1 cellular context compared by ENCODE assay signal in the genomic region with DNA sequence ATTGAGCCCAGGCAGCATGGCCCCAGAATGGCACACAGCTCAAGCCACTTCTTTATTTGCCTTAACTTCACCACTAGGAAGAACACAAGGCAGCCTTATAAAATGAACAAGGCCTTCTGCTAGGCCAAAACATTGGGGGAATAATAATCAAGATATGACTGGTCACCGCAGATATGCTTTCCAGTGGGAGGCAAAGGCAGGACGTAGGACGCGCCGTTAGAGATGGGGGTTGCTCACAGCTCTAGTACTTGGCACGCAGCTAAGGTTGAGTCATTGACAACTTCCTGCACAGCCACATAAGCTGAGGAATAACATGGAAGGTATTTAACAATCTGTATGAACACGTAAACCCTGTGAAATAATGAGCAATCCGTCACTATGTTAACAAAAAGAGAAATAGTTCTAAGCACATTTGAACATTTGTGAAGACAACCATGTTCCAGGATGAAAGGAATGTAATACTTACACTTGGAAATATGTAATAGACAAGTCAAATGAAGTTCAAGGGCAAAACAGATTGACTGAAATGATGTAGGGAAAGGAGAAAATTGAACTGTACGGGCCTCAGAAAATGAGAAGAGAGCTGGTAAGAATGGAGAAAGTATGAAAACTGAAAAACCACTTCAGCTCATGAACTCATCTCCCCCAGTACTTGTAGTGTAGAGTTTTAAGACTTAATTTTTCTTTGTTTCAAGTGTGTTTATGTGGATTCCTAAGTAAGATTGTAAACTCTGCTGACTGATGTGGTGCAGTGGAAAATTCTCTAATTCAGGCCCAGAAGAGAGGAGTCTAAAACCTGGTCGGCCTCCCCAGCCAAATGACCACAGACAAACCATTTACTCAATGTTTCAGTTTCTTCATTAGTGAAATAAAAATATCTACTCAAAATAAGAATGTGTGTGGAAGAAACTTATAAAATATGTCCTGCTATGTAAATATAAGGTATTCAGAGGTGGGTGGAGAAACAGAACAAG.
TF ChIP-seq lines count a peak whose summit lies in the region.

No MANE protein-coding gene starts in this region.

TF ChIP-seq in SK-N-SH, 30 proteins besides CTCF, POLR2A, EP300 and RAD21 (continued from another document):
- TF ChIP-seq REST (IDR thresholded peaks at IDR 0.05; ENCODE audit: low read depth, low read length): peak; percentile 43; the same call in 1 of the 2 replicates
- TF ChIP-seq YY1 (IDR thresholded peaks at IDR 0.05; ENCODE audit: low read depth): peak; percentile 52; the same call in 1 of the 2 replicates
- no peak; the same call in 1 of the 2 replicates for TF ChIP-seq SIN3A (IDR thresholded peaks at IDR 0.05; ENCODE audit: borderline replicate concordance, low read depth, low read length)
- TF ChIP-seq TCF12 (IDR thresholded peaks at IDR 0.05): peak; percentile 89
- no peak for TF ChIP-seq SMC3 (IDR thresholded peaks at IDR 0.05; ENCODE audit: low read depth, low read length)
- peak; percentile 89 for TF ChIP-seq FOSL2 (IDR thresholded peaks at IDR 0.05; ENCODE audit: borderline replicate concordance, low read depth)
- no peak for TF ChIP-seq EZH2phosphoT487 (IDR thresholded peaks at IDR 0.05; ENCODE audit: borderline replicate concordance, low read depth)
- TF ChIP-seq FOXJ3 (CRISPR knock-in tag; IDR thresholded peaks at IDR 0.05): no peak
- peak; percentile 89 for TF ChIP-seq JUND (IDR thresholded peaks at IDR 0.05)
- TF ChIP-seq POLR2AphosphoS5 (IDR thresholded peaks at IDR 0.05; ENCODE audit: low read depth, low read length): no peak
- TF ChIP-seq NFIC (IDR thresholded peaks at IDR 0.05; ENCODE audit: borderline replicate concordance): peak; percentile 99
- no peak for TF ChIP-seq CHD2 (IDR thresholded peaks at IDR 0.05; ENCODE audit: low read length, partially characterized antibody)
- TF ChIP-seq RCOR1 (IDR thresholded peaks at IDR 0.05; ENCODE audit: low read length): no peak
- no peak for TF ChIP-seq GATA2 (CRISPR knock-in tag; IDR thresholded peaks at IDR 0.05)
- TF ChIP-seq USF2 (IDR thresholded peaks at IDR 0.05; ENCODE audit: borderline replicate concordance, low read depth, low read length): no peak
- TF ChIP-seq ZBTB33 (IDR thresholded peaks at IDR 0.05; ENCODE audit: borderline replicate concordance, low read depth): no peak
